In genomic region chr4:23878912-23879732, GRCh38 we compare ENCODE assay signal across 15 cellular contexts. TPM values are rescaled to one million over a fixed set of nuclear protein-coding genes. Genes with fewer than 3 reads are reported as not detected.
DNase-seq lines count a peak whose midpoint lies in the region; ATAC-seq, FAIRE-seq and TF ChIP-seq lines count a peak whose summit lies in the region.
"Had no signal": no experiment of that assay in that cellular context is flagged by ENCODE, and none has a peak within 500 bp of the region (broad histone marks: within the 10 kb centered on the region; RNA-seq: fewer than 3 reads in every experiment).

No MANE protein-coding gene starts in this region.

- no peak overlapping the region for H4K5ac ChIP-seq in H1 (ENCODE audit: insufficient read length, low read depth, low read length)

- intact Hi-C loops in heart right ventricle (cut with DNase I) (loop anchor here in 1 of 10 donors (10.0 kb wide), 1 partner anchor 366 kb away; no protein-coding TSS in a partner anchor), Right ventricle myocardium inferior (cut with DNase I) (loop anchor here (10.0 kb wide), 1 partner anchor 366 kb away; no protein-coding TSS in a partner anchor), right lobe of liver (cut with DNase I) (no loop called here)

- H3K27ac ChIP-seq in heart right ventricle (peak overlapping the region; percentile 10 to 84 (median 74)), H1 (ENCODE audit: low read depth, low read length) (no peak overlapping the region), right lobe of liver (peak overlapping the region; percentile 79 to 96 (median 95)), small intestine (ENCODE audit: low read depth in 1 of 2, low read length in 1 of 2) (no peak overlapping the region)
- H3K27ac ChIP-seq: neutrophil had no signal

- no peak overlapping the region for H2BK20ac ChIP-seq in H1 (ENCODE audit: low read length)

- no peaks in the 10 kb centered on the region for H3K9me3 ChIP-seq in heart right ventricle
- H3K9me3 ChIP-seq in H1 (ENCODE audit: insufficient read depth in 2 of 2, low read depth in 1 of 2, low read length in 1 of 2), result no peaks in the 10 kb centered on the region
- no peaks in the 10 kb centered on the region for H3K9me3 ChIP-seq in right lobe of liver
- no peaks in the 10 kb centered on the region for H3K9me3 ChIP-seq in small intestine (ENCODE audit: control insufficient read depth, low read depth)
- H3K9me3 ChIP-seq: neutrophil had no signal

- no peaks in the 10 kb centered on the region for H3K79me1 ChIP-seq in H1 (ENCODE audit: low read depth, low read length)

- 0 out of 2 replicates have a peak overlapping the region, but pooled peaks have one; percentile 50 for H2BK12ac ChIP-seq in H1 (ENCODE audit: low read depth, low read length)

- H3K56ac ChIP-seq in H1 (replicated peaks; ENCODE audit: insufficient read length, low read depth, low read length), result no peak overlapping the region

- peak overlapping the region; percentile 74; the same call in 1 of the 2 replicates for H2AFZ ChIP-seq in H1 (ENCODE audit: low read length)

- no peak overlapping the region for H2BK5ac ChIP-seq in H1 (ENCODE audit: low read depth, low read length)

- H3K23me2 ChIP-seq in H1 (ENCODE audit: low read depth, low read length), result no peaks in the 10 kb centered on the region

- H4K20me1 ChIP-seq in H1 (replicated peaks in 1 of 2; ENCODE audit: control insufficient read depth in 1 of 2, insufficient read depth in 2 of 2, low read length in 2 of 2), result no peaks in the 10 kb centered on the region

- CTCF ChIA-PET in H1 (lab: Charles Lee; ENCODE audit: partially characterized antibody), result interaction anchor here (0.7 kb wide), 1 partner anchor 181 kb away, joined by 3 read pairs; no protein-coding TSS in a partner anchor

- TF ChIP-seq RAD21 in H1 (IDR thresholded peaks at IDR 0.05 in 1 of 2, conservative IDR thresholded peaks at IDR 0.05 in 1 of 2; ENCODE audit: low read depth in 2 of 2, low read length in 2 of 2), result no peak

- no peak overlapping the region for H3K4ac ChIP-seq in H1 (replicated peaks; ENCODE audit: insufficient read length, low read depth, low read length)

- H2BK15ac ChIP-seq in H1 (ENCODE audit: low read length), result no peak overlapping the region

- H3K14ac ChIP-seq in H1 (ENCODE audit: insufficient read length), result no peak overlapping the region

- no peak overlapping the region for H3K18ac ChIP-seq in H1 (ENCODE audit: extremely low read depth, low read length)

- WGBS in heart right ventricle, 2 donors, result 24 to 42% methylated on average over 7 of the region's 7 CpGs
- 58% methylated on average over 7 of the region's 7 CpGs; no CpG with 5 or more reads in 1 of the 2 experiments for WGBS in H1 (ENCODE audit: extremely low coverage in 1 of 2, insufficient coverage in 1 of 2, insufficient read length in 1 of 2, insufficient replicate concordance in 2 of 2, low coverage in 1 of 2, low lambda C conversion rate in 2 of 2, missing lambda C conversion rate in 1 of 2), 2 experiments
- WGBS in right lobe of liver (ENCODE audit: insufficient coverage, low coverage, low lambda C conversion rate, missing lambda C conversion rate), result 39% methylated on average over 7 of the region's 7 CpGs
- 66 to 69% (median 66%) methylated on average over 7 of the region's 7 CpGs for WGBS in small intestine, 3 donors

- H3K36me3 ChIP-seq in heart right ventricle, result no peaks in the 10 kb centered on the region
- H3K36me3 ChIP-seq in H1 (ENCODE audit: control insufficient read depth in 2 of 4, insufficient read depth in 4 of 4, low read length in 3 of 4), result no peaks in the 10 kb centered on the region
- H3K36me3 ChIP-seq in right lobe of liver, result peaks cover 0 to 6% (median 0%) of the 10 kb centered on the region in 4 donors
- H3K36me3 ChIP-seq in small intestine (ENCODE audit: control insufficient read depth in 2 of 2, insufficient read depth in 2 of 2, low read length in 2 of 2), result no peaks in the 10 kb centered on the region
- H3K36me3 ChIP-seq: neutrophil had no signal

- H3K4me3 ChIP-seq in heart right ventricle (no peak overlapping the region), H1 (ENCODE audit: extremely low read depth in 1 of 4, insufficient read depth in 2 of 4, low read depth in 3 of 4, low read length in 4 of 4) (no peak overlapping the region), right lobe of liver (peak overlapping the region in 2 of 3 donors; percentile 19 to 44), small intestine (ENCODE audit: low read depth in 1 of 2, low read length in 2 of 2) (no peak overlapping the region)

- POLR2A ChIA-PET in H1 (lab: Charles Lee; ENCODE audit: partially characterized antibody), result no interaction called here

- H3K27me3 ChIP-seq in heart right ventricle (no peaks in the 10 kb centered on the region), H1 (replicated peaks in 1 of 4; ENCODE audit: control insufficient read depth in 3 of 4, extremely low read depth in 1 of 4, insufficient read depth in 3 of 4, low read length in 3 of 4) (no peaks in the 10 kb centered on the region), right lobe of liver (no peaks in the 10 kb centered on the region), small intestine (ENCODE audit: control insufficient read depth in 2 of 2, insufficient read depth in 2 of 2, low read length in 2 of 2) (no peaks in the 10 kb centered on the region)
- H3K27me3 ChIP-seq: neutrophil had no signal

- TF ChIP-seq CTCF in heart right ventricle (IDR thresholded peaks at IDR 0.05) (no peak), H1 (IDR thresholded peaks at IDR 0.05; ENCODE audit: control extremely low read depth in 1 of 3, insufficient read depth in 1 of 3, low read depth in 1 of 3, low read length in 3 of 3) (no peak), right lobe of liver (IDR thresholded peaks at IDR 0.05) (no peak)

- DNase-seq in heart right ventricle (no peak), Right ventricle myocardium inferior (ENCODE audit: missing footprints) (no peak), H1 (ENCODE audit: low read depth in 1 of 2, low spot score in 2 of 2) (no peak), right lobe of liver (no peak), urothelium cell line (ENCODE audit: low spot score) (peak; percentile 13), small intestine (no peak), NCI-H748 treated with DMSO at 0.1 percent for 48 hours (lab: John Stamatoyannopoulos, UW) (no peak)
- DNase-seq in activated effector memory CD4-positive, alpha-beta T cell treated with Interleukin-2 at 50 U/mL for 16 hours, result no peak
- DNase-seq: activated CD4-positive, CD25-positive, alpha-beta regulatory T cell; activated naive CD4-positive, alpha-beta T cell treated with anti-CD3 and anti-CD28 coated beads, Interleukin-2, amount 50 U/mL, for 16 hours; cerebellar nuclear complex; hippocampal formation; NCI-H446; T-cell had no signal

- H3K9ac ChIP-seq in H1 (replicated peaks in 1 of 4; ENCODE audit: extremely low read depth in 1 of 4, low read depth in 3 of 4, low read length in 3 of 4), result no peak overlapping the region

- no peak overlapping the region for H4K91ac ChIP-seq in H1 (replicated peaks; ENCODE audit: insufficient read length, low read length)

- no peak overlapping the region for H3K23ac ChIP-seq in H1 (ENCODE audit: insufficient read length)

- no peak overlapping the region for H4K8ac ChIP-seq in H1 (ENCODE audit: extremely low read depth, insufficient read depth, low read length)

- FAIRE-seq in H1 (lab: Jason Lieb, UNC) (peak; percentile 50), urothelium cell line (lab: Jason Lieb, UNC) (no peak), small intestine (lab: Jason Lieb, UNC) (no peak)

- H3K4me2 ChIP-seq in H1 (ENCODE audit: insufficient read depth in 1 of 2, low read depth in 2 of 2, low read length in 2 of 2), result peak overlapping the region in 1 of 2 experiments; percentile 29; a peak in 2 of 4 replicates

- peaks cover 0 to 96% (median 23%) of the 10 kb centered on the region in 9 donors for H3K4me1 ChIP-seq in heart right ventricle
- H3K4me1 ChIP-seq in H1 (replicated peaks in 1 of 4; ENCODE audit: control insufficient read depth in 3 of 4, insufficient read depth in 4 of 4, low read length in 3 of 4), result peaks cover 0 to 15% (median 7%) of the 10 kb centered on the region in 4 experiments; a peak in 6 of 7 replicates
- H3K4me1 ChIP-seq in right lobe of liver, result peaks cover 0 to 83% (median 27%) of the 10 kb centered on the region in 4 donors
- peaks cover 0 to 2% of the 10 kb centered on the region in 2 donors for H3K4me1 ChIP-seq in small intestine (ENCODE audit: control insufficient read depth in 2 of 2, insufficient read depth in 1 of 2, low read depth in 1 of 2, low read length in 1 of 2)

- TF ChIP-seq EP300 in H1 (IDR thresholded peaks at IDR 0.05; ENCODE audit: borderline replicate concordance in 1 of 2, low read depth in 2 of 2, low read length in 2 of 2), result no peak

- ATAC-seq in heart right ventricle (peak in 1 of 8 donors; percentile 31), Right ventricle myocardium inferior (no peak), right lobe of liver (no peak)
- ATAC-seq: T-cell had no signal

- no peak for TF ChIP-seq POLR2A in H1 (IDR thresholded peaks at IDR 0.05; ENCODE audit: control extremely low read depth in 1 of 2, low read depth in 2 of 2, low read length in 2 of 2)
- TF ChIP-seq POLR2A in right lobe of liver (IDR thresholded peaks at IDR 0.05), result peak; percentile 47

- H2AK5ac ChIP-seq in H1 (ENCODE audit: low read depth, low read length), result no peak overlapping the region

- no peak overlapping the region for H2BK120ac ChIP-seq in H1 (replicated peaks; ENCODE audit: low read depth, low read length)

- H3K79me2 ChIP-seq in H1 (ENCODE audit: control insufficient read depth in 1 of 2, insufficient read depth in 2 of 2, low read length in 2 of 2), result no peaks in the 10 kb centered on the region

TF ChIP-seq in H1, 55 proteins besides CTCF, POLR2A, EP300 and RAD21:
- TF ChIP-seq CBX8 (IDR thresholded peaks at IDR 0.05; ENCODE audit: borderline replicate concordance, low read depth, low read length) (no peak), EGR1 (IDR thresholded peaks at IDR 0.05; ENCODE audit: borderline replicate concordance, low read depth, low read length) (no peak), ASH2L (IDR thresholded peaks at IDR 0.05; ENCODE audit: low read length) (no peak)
TF ChIP-seq in H1: peak in this region for 0.

RNA-seq across cellular contexts. Expression of gene PPARGC1A, which starts 10.7 kb away (rescaled TPM):
- total RNA-seq in heart right ventricle (100 to 1,000 TPM in 7 of 10 donors, 10 to 100 TPM in 3; 66.3 to 200 (median 106) TPM), Right ventricle myocardium inferior (77.5 TPM), right lobe of liver (10 to 100 TPM; 13.8 to 61.0 (median 37.6) TPM)
- polyA plus RNA-seq in heart right ventricle (10 to 100 TPM; 11.8 to 27.7 TPM), H1 (2011; rRNA removed) (0.54 and 0.60 TPM in 2 replicates), small intestine (1 to 10 TPM; 2.6 to 8.1 (median 5.4) TPM)
- 1.4 and 1.5 TPM in 2 replicates for total RNA-seq in H1 (2021; fragmentation: NEBNext Ultra II Directional; extraction: Animal tissue kit (Norgen Biotek cat#: 25700))
- polyA plus RNA-seq in H1 (2011; cell fraction: cytosol; rRNA removed), result 0.88 TPM
- 1.2 TPM for polyA plus RNA-seq in H1 (2011; cell fraction: nucleus; rRNA removed)
- 0.33 to 0.79 TPM (median 0.48 TPM) in 4 replicates for polyA plus RNA-seq in H1 (2012, experiment 1 of 2)
- 0.03 TPM for polyA plus RNA-seq in H1 (2012, experiment 2 of 2)
- polyA plus RNA-seq in H1 (2013, experiment 1 of 2), result 1.1 TPM
- 0.94 TPM for polyA plus RNA-seq in H1 (2013, experiment 2 of 2)
- 4.8 and 7.0 TPM in 2 replicates for polyA minus RNA-seq in H1 (2011; rRNA and poly(A)+ RNA removed)
- 1.1 TPM for polyA minus RNA-seq in H1 (2011; cell fraction: cytosol; rRNA and poly(A)+ RNA removed)
- 9.7 TPM for polyA minus RNA-seq in H1 (2011; cell fraction: nucleus; rRNA and poly(A)+ RNA removed)
- total RNA-seq: T-cell had no signal

Comparison
In these comparisons a context has a peak if more than half of its experiments do, and no peak if none do; other contexts are left out.
1. H3K27ac ChIP-seq: peak in heart right ventricle (10 of 10) and right lobe of liver (3 of 3); none in H1 (single experiment) and small intestine (0 of 2).
2. H3K4me3 ChIP-seq: peak in right lobe of liver (2 of 3); none in heart right ventricle (0 of 10), H1 (0 of 4) and small intestine (0 of 2).